ENCODE assay signal across 13 cellular contexts in genomic region chr1:227574926-227575325, GRCh38.
"Had no signal": no experiment of that assay in that cellular context is flagged by ENCODE, and none has a peak within 500 bp of the region (broad histone marks: within the 10 kb centered on the region; RNA-seq: fewer than 3 reads in every experiment).

No MANE protein-coding gene starts in this region.

- H3K36me3 ChIP-seq: colonic mucosa, esophagus muscularis mucosa, esophagus squamous epithelium, gastrocnemius medialis, gastroesophageal sphincter, heart left ventricle, heart right ventricle had no signal

- H3K9me3 ChIP-seq: colonic mucosa, gastrocnemius medialis, gastroesophageal sphincter had no signal

- H3K4me1 ChIP-seq: colonic mucosa, esophagus squamous epithelium, foreskin keratinocyte had no signal

- ATAC-seq: effector memory CD8-positive, alpha-beta T cell; esophagus mucosa; foreskin keratinocyte; gastrocnemius medialis; gastroesophageal sphincter; heart left ventricle; heart right ventricle had no signal

- H3K4me3 ChIP-seq: colonic mucosa, coronary artery, dorsolateral prefrontal cortex, esophagus muscularis mucosa, esophagus squamous epithelium, gastrocnemius medialis, gastroesophageal sphincter, heart left ventricle, heart right ventricle had no signal

- H3K27ac ChIP-seq: colonic mucosa, coronary artery, dorsolateral prefrontal cortex, epithelial cell of prostate, esophagus muscularis mucosa, esophagus squamous epithelium, foreskin keratinocyte, gastrocnemius medialis, gastroesophageal sphincter, heart left ventricle, heart right ventricle had no signal
